9 cellular contexts compared by ENCODE assay signal in genomic region chr9:1709347-1709746, GRCh38.
DNase-seq lines count a peak whose midpoint lies in the region; ATAC-seq and TF ChIP-seq lines count a peak whose summit lies in the region.
"Had no signal": no experiment of that assay in that cellular context is flagged by ENCODE, and none has a peak within 500 bp of the region (broad histone marks: within the 10 kb centered on the region; RNA-seq: fewer than 3 reads in every experiment).

No MANE protein-coding gene starts in this region.

- no peak overlapping the region for H4K8ac ChIP-seq in neuronal stem cell (ENCODE audit: low read depth, low read length)

- no peak overlapping the region for H2AK5ac ChIP-seq in neuronal stem cell (ENCODE audit: low read depth, low read length)

- H3K4me3 ChIP-seq in GM12864 (ENCODE audit: low read depth, low read length) (no peak overlapping the region), neuronal stem cell (ENCODE audit: low read length in 2 of 2) (no peak overlapping the region)

- no CpG with 5 or more reads among the region's 1 CpG for WGBS in neuronal stem cell (ENCODE audit: extremely low coverage in 2 of 2, insufficient read length in 2 of 2, insufficient replicate concordance in 1 of 2), 2 donors

- no peak overlapping the region for H2BK15ac ChIP-seq in neuronal stem cell (ENCODE audit: low read length)

- H3K27ac ChIP-seq in neuronal stem cell (replicated peaks; ENCODE audit: low read length), result no peak overlapping the region

- H3K27me3 Mint-ChIP-seq in T-helper 2 cell treated with Interferon-gamma antibody and Interleukin-4, amounts not matched to agents 5 μg/mL and 100 μg/mL, for 36 hours (ENCODE audit: low read depth), result peaks cover 15% of the 10 kb centered on the region

- H3K27me3 ChIP-seq in neuronal stem cell (ENCODE audit: control insufficient read depth in 3 of 3, insufficient read depth in 3 of 3, low read depth in 1 of 3, low read length in 3 of 3), result no peaks in the 10 kb centered on the region

- no peaks in the 10 kb centered on the region for H3K36me3 ChIP-seq in neuronal stem cell (replicated peaks in 1 of 2; ENCODE audit: control insufficient read depth in 2 of 2, insufficient read depth in 2 of 2, low read length in 2 of 2)

- no peaks in the 10 kb centered on the region for H3K36me3 Mint-ChIP-seq in T-helper 2 cell treated with Interferon-gamma antibody and Interleukin-4, amounts not matched to agents 5 μg/mL and 100 μg/mL, for 36 hours (ENCODE audit: low read depth)

- no peak overlapping the region for H4K91ac ChIP-seq in neuronal stem cell (ENCODE audit: low read depth, low read length, poor library complexity)

- peak; percentile 56 for TF ChIP-seq CTCF in GM12864 (IDR thresholded peaks at IDR 0.05; ENCODE audit: low read depth, low read length, missing control alignments)

- no peak overlapping the region for H3K18ac ChIP-seq in neuronal stem cell (ENCODE audit: low read length)

- no peaks in the 10 kb centered on the region for H3K4me1 Mint-ChIP-seq in T-helper 2 cell treated with Interferon-gamma antibody and Interleukin-4, amounts not matched to agents 5 μg/mL and 100 μg/mL, for 36 hours (ENCODE audit: low read depth)

- H3K79me1 ChIP-seq in neuronal stem cell (ENCODE audit: low read depth, low read length), result no peaks in the 10 kb centered on the region

- no peak overlapping the region for H3K27ac Mint-ChIP-seq in T-helper 2 cell treated with Interferon-gamma antibody and Interleukin-4, amounts not matched to agents 5 μg/mL and 100 μg/mL, for 36 hours

- no peak overlapping the region for H2BK120ac ChIP-seq in neuronal stem cell (ENCODE audit: low read depth, low read length)

- no peak overlapping the region for H2AFZ ChIP-seq in neuronal stem cell (ENCODE audit: low read length)

- no peak overlapping the region for H2BK12ac ChIP-seq in neuronal stem cell (ENCODE audit: low read length)

- no peak overlapping the region for H3K4me3 Mint-ChIP-seq in T-helper 2 cell treated with Interferon-gamma antibody and Interleukin-4, amounts not matched to agents 5 μg/mL and 100 μg/mL, for 36 hours

- H2BK5ac ChIP-seq in neuronal stem cell (ENCODE audit: low read length), result no peak overlapping the region

- peak; percentile 5 for DNase-seq in CD1c-positive myeloid dendritic cell (ENCODE audit: extremely low spot score)
- no peak for DNase-seq in GM12864 (ENCODE audit: low read depth)
- DNase-seq in NCI-H446 treated with DMSO at 0.1 percent for 48 hours (lab: John Stamatoyannopoulos, UW), result peak; percentile 13
- peak; percentile 15 for DNase-seq in iPS-NIHi7 (ENCODE audit: extremely low spot score)
- no peak for DNase-seq in islet precursor cell
- DNase-seq in neuronal stem cell (ENCODE audit: low spot score), result no peak
- DNase-seq in T-helper 2 cell treated with Interferon-gamma antibody and Interleukin-4, amounts not matched to agents 5 μg/mL and 100 μg/mL, for 36 hours (ENCODE audit: low spot score), result no peak
- DNase-seq: dermis blood vessel endothelial cell had no signal

- H3K9me3 ChIP-seq in neuronal stem cell (replicated peaks in 1 of 2; ENCODE audit: control insufficient read depth in 2 of 2, insufficient read depth in 1 of 2, low read depth in 1 of 2, low read length in 2 of 2), result no peaks in the 10 kb centered on the region

- H3K14ac ChIP-seq in neuronal stem cell (ENCODE audit: low read length), result no peak overlapping the region

- H3K4me1 ChIP-seq in neuronal stem cell (ENCODE audit: control insufficient read depth in 2 of 2, insufficient read depth in 1 of 2, low read depth in 1 of 2, low read length in 2 of 2), result peaks cover 0 to 2% of the 10 kb centered on the region in 2 donors

- no peak overlapping the region for H3K9ac ChIP-seq in neuronal stem cell (ENCODE audit: low read depth, low read length, poor library complexity)

- ATAC-seq in HG02973 (IDR thresholded peaks at IDR 0.05; ENCODE audit: unreplicated experiment), result no peak

- no peak overlapping the region for H3K4me2 ChIP-seq in neuronal stem cell (ENCODE audit: insufficient read depth, low read length, poor library complexity, severe bottlenecking)

- no peak overlapping the region for H3K23ac ChIP-seq in neuronal stem cell (ENCODE audit: low read depth, low read length, poor library complexity)

- H3K4ac ChIP-seq in neuronal stem cell (ENCODE audit: low read length), result no peak overlapping the region

- H3K9me3 Mint-ChIP-seq in T-helper 2 cell treated with Interferon-gamma antibody and Interleukin-4, amounts not matched to agents 5 μg/mL and 100 μg/mL, for 36 hours, result no peaks in the 10 kb centered on the region

Comparison
In these comparisons a context has a peak if more than half of its experiments do, and no peak if none do; other contexts are left out.
1. DNase-seq: peak in CD1c-positive myeloid dendritic cell (single experiment), NCI-H446 treated with DMSO at 0.1 percent for 48 hours (single experiment) and iPS-NIHi7 (single experiment); none in GM12864 (single experiment), islet precursor cell (single experiment), neuronal stem cell (single experiment) and T-helper 2 cell treated with Interferon-gamma antibody and Interleukin-4, amounts not matched to agents 5 μg/mL and 100 μg/mL, for 36 hours (single experiment).